10 cellular contexts compared by ENCODE assay signal in genomic region chr16:81497690-81498089, GRCh38. TPM values are rescaled to one million over a fixed set of nuclear protein-coding genes. Genes with fewer than 3 reads are reported as not detected.
DNase-seq lines count a peak whose midpoint lies in the region; ATAC-seq and TF ChIP-seq lines count a peak whose summit lies in the region.
"Had no signal": no experiment of that assay in that cellular context is flagged by ENCODE, and none has a peak within 500 bp of the region (broad histone marks: within the 10 kb centered on the region; RNA-seq: fewer than 3 reads in every experiment).

No MANE protein-coding gene starts in this region.

- peak; percentile 73 for ATAC-seq in CD4-positive, alpha-beta T cell (ENCODE audit: poor library complexity)
- peak; percentile 48 for ATAC-seq in GM19397 (IDR thresholded peaks at IDR 0.05; ENCODE audit: unreplicated experiment)
- ATAC-seq in left colon: peak; percentile 46
- ATAC-seq: pancreas had no signal

- H3K4me1 ChIP-seq in OCI-LY7 (ENCODE audit: insufficient read depth, low read length, poor library complexity, severe bottlenecking): peaks cover 25% of the 10 kb centered on the region

- peak overlapping the region; percentile 42 for H3K4me2 ChIP-seq in OCI-LY7 (ENCODE audit: low read length)

- peaks cover 68% of the 10 kb centered on the region for H3K4me1 Mint-ChIP-seq in CD4-positive, alpha-beta T cell (ENCODE audit: low read depth)

- H3K27ac Mint-ChIP-seq in CD4-positive, alpha-beta T cell: peak overlapping the region; percentile 7

- POLR2A ChIA-PET in CD4-positive, alpha-beta T cell (lab: Charles Lee): no interaction called here
- POLR2A ChIA-PET in OCI-LY7 (lab: Charles Lee): interaction anchor here (0.6 kb wide), 1 partner anchor 30 kb away, joined by 4 read pairs; no protein-coding TSS in a partner anchor

- no peaks in the 10 kb centered on the region; the same call in 1 of the 2 replicates for H3K36me3 ChIP-seq in OCI-LY7 (ENCODE audit: insufficient read depth, low read length)
- H3K36me3 ChIP-seq: pancreas had no signal

- no peak overlapping the region for H3K4me3 ChIP-seq in OCI-LY7 (ENCODE audit: low read depth, low read length, poor library complexity, severe bottlenecking)
- H3K4me3 ChIP-seq: pancreas had no signal

- no peaks in the 10 kb centered on the region for H3K9me3 ChIP-seq in CD4-positive, alpha-beta T cell (ENCODE audit: control insufficient read depth, low read length)
- H3K9me3 ChIP-seq in OCI-LY7 (ENCODE audit: low read length): no peaks in the 10 kb centered on the region
- H3K9me3 ChIP-seq: pancreas had no signal

- no peaks in the 10 kb centered on the region for H3K27me3 Mint-ChIP-seq in CD4-positive, alpha-beta T cell

- intact Hi-C loops in CD4-positive, alpha-beta T cell (cut with DNase I, micrococcal nuclease): loop anchor here in 1 of 2 experiments (10.0 kb wide), 1 partner anchor 53 kb away; the partner anchor contains the start of gene CMIP
- intact Hi-C loops in OCI-LY7 (cut with micrococcal nuclease; ENCODE audit: unreplicated experiment): no loop called here
- intact Hi-C loops in left colon (cut with DNase I, micrococcal nuclease): no loop called here

- H3K9me3 Mint-ChIP-seq in CD4-positive, alpha-beta T cell: no peaks in the 10 kb centered on the region

- peaks cover 5% of the 10 kb centered on the region; the same call in 1 of the 2 replicates for H4K20me1 ChIP-seq in OCI-LY7 (ENCODE audit: insufficient read depth, low read length)

- H3K9me2 ChIP-seq in OCI-LY7 (ENCODE audit: insufficient read depth, low read length): no peaks in the 10 kb centered on the region

- H3K4me3 Mint-ChIP-seq in CD4-positive, alpha-beta T cell: peak overlapping the region; percentile 61

- no TSS peak for BruUV-seq in OCI-LY7 (replicated peaks; lab: Mats Ljungman, UMichigan)

- H3K79me2 ChIP-seq in OCI-LY7 (ENCODE audit: insufficient read depth, low read depth, low read length): no peaks in the 10 kb centered on the region

- H3K27ac ChIP-seq in CD4-positive, alpha-beta T cell (ENCODE audit: low read depth, low read length): no peak overlapping the region
- no peak overlapping the region for H3K27ac ChIP-seq in OCI-LY7 (ENCODE audit: low read depth, low read length, poor library complexity, severe bottlenecking)
- H3K27ac ChIP-seq: pancreas had no signal

- TF ChIP-seq CTCF in CD4-positive, alpha-beta T cell (IDR thresholded peaks at IDR 0.05): no peak
- peak; percentile 36; the same call in 1 of the 2 replicates for TF ChIP-seq CTCF in OCI-LY7 (conservative IDR thresholded peaks at IDR 0.05; ENCODE audit: low read length)

- no peak overlapping the region for H2AFZ ChIP-seq in OCI-LY7 (ENCODE audit: low read length)

- no peaks in the 10 kb centered on the region for H3K27me3 ChIP-seq in CD4-positive, alpha-beta T cell (ENCODE audit: control insufficient read depth, insufficient read depth, low read length)
- H3K27me3 ChIP-seq: pancreas had no signal

- no peak for DNase-seq in CD4-positive, alpha-beta T cell
- DNase-seq in OCI-LY7 (ENCODE audit: low spot score) (peak; percentile 43), left colon (no peak), activated gamma-delta T cell treated with Interleukin-2 at 50 U/mL for 16 hours (no peak), NCI-H2171 treated with DMSO at 0.1 percent for 48 hours (lab: John Stamatoyannopoulos, UW) (no peak), NCI-H446 treated with DMSO at 0.1 percent for 48 hours (lab: John Stamatoyannopoulos, UW) (no peak), NCI-H1417 (lab: John Stamatoyannopoulos, UW) (no peak)
- DNase-seq: NCI-H774 had no signal

- CTCF ChIA-PET in CD4-positive, alpha-beta T cell (lab: Charles Lee): no interaction called here
- CTCF ChIA-PET in OCI-LY7 (lab: Charles Lee; ENCODE audit: unreplicated experiment): no interaction called here

- no peaks in the 10 kb centered on the region for H3K36me3 Mint-ChIP-seq in CD4-positive, alpha-beta T cell (ENCODE audit: low read depth)

RNA-seq across cellular contexts. Expression of gene CMIP, which starts 53.1 kb away (rescaled TPM):
- 10 to 100 TPM; 33.5 to 35.3 TPM for total RNA-seq in CD4-positive, alpha-beta T cell
- total RNA-seq in OCI-LY7 (2014; rRNA removed; shearing (Covaris generic)): 15.4 and 22.6 TPM in 2 replicates
- total RNA-seq in OCI-LY7 (2022) (67.5 and 70.3 TPM in 2 replicates), left colon (10 to 100 TPM; 81.8 to 84.5 TPM)
